14 cellular contexts compared by ENCODE assay signal in the genomic region with DNA sequence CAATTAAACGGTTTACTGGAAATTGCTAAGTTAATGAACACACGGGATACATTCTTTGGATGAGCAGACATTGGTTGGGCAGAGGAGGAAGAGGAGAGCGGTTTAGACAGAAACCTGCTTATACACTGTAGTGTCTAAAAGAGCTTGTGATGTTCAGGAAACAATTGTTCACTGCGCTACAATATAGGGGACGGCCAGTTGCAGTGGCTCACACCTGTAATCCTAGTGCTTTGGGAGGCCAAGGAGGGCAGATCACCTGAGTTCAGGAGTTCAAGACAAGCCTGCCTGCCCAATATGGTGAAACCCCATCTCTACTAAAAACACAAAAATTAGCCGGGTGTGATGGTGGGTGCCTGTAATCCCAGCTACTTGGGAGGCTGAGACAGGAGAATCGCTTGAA. TPM values are rescaled to one million over a fixed set of nuclear protein-coding genes. Genes with fewer than 3 reads are reported as not detected.
DNase-seq lines count a peak whose midpoint lies in the region; ATAC-seq and TF ChIP-seq lines count a peak whose summit lies in the region.
"Not testable (repeated sequence)": the region's sequence is repeated elsewhere in the genome, so short reads cannot be mapped to it uniquely, and the experiment has no call there.
"Had no signal": no experiment of that assay in that cellular context is flagged by ENCODE, and none has a peak within 500 bp of the region (broad histone marks: within the 10 kb centered on the region; RNA-seq: fewer than 3 reads in every experiment).

No MANE protein-coding gene starts in this region.

- H3K9me3 ChIP-seq in DOHH2 (ENCODE audit: control insufficient read depth, insufficient read depth, low read length); MM.1S (replicated peaks; ENCODE audit: insufficient read depth, low read length); right atrium auricular region; upper lobe of right lung: not testable (repeated sequence)

- H4K20me1 ChIP-seq in DOHH2 (ENCODE audit: control insufficient read depth, insufficient read depth, low read depth, low read length); MM.1S (ENCODE audit: insufficient read depth, low read length): not testable (repeated sequence)

- peak overlapping the region; percentile 85 for H3K27ac ChIP-seq in DOHH2 (ENCODE audit: low read depth, low read length)
- peak overlapping the region; percentile 59 for H3K27ac ChIP-seq in MM.1S (ENCODE audit: low read length)
- H3K27ac ChIP-seq in right atrium auricular region, upper lobe of right lung: not testable (repeated sequence)

- ATAC-seq in GM19452 (IDR thresholded peaks at IDR 0.05; ENCODE audit: unreplicated experiment): peak; percentile 58
- not testable (repeated sequence) for ATAC-seq in upper lobe of right lung

- H3K36me3 ChIP-seq in DOHH2 (ENCODE audit: control insufficient read depth, low read length); MM.1S (replicated peaks; ENCODE audit: insufficient read depth, low read length); right atrium auricular region; upper lobe of right lung: not testable (repeated sequence)

- intact Hi-C loops in upper lobe of right lung (cut with DNase I): not testable (repeated sequence)

- H3K4me3 ChIP-seq in DOHH2 (ENCODE audit: low read length): peak overlapping the region; percentile 52
- H3K4me3 ChIP-seq in MM.1S (ENCODE audit: low read length); right atrium auricular region; upper lobe of right lung: not testable (repeated sequence)

- peaks cover 57% of the 10 kb centered on the region for H3K4me1 ChIP-seq in DOHH2 (ENCODE audit: control insufficient read depth, low read length)
- not testable (repeated sequence) for H3K4me1 ChIP-seq in MM.1S (ENCODE audit: low read length); right atrium auricular region; upper lobe of right lung

- H3K9me2 ChIP-seq in DOHH2 (replicated peaks; ENCODE audit: control insufficient read depth, low read length); MM.1S (replicated peaks; ENCODE audit: insufficient read depth, low read length): not testable (repeated sequence)

- peaks cover 30% of the 10 kb centered on the region for H3F3A ChIP-seq in DOHH2 (ENCODE audit: control insufficient read depth, insufficient read depth)
- H3F3A ChIP-seq in MM.1S (ENCODE audit: insufficient read depth, low read length): not testable (repeated sequence)

- peak overlapping the region; percentile 73 for H3K4me2 ChIP-seq in DOHH2 (ENCODE audit: low read length)
- H3K4me2 ChIP-seq in MM.1S (ENCODE audit: low read depth, low read length): not testable (repeated sequence)

- H2AFZ ChIP-seq in MM.1S (ENCODE audit: low read length): not testable (repeated sequence)

- peaks cover 59% of the 10 kb centered on the region for H3K79me2 ChIP-seq in DOHH2 (ENCODE audit: control insufficient read depth, low read length)
- H3K79me2 ChIP-seq in MM.1S (ENCODE audit: low read length): not testable (repeated sequence)

- not testable (repeated sequence) for H3K9ac ChIP-seq in MM.1S (ENCODE audit: low read length)

- DNase-seq in MM.1S: not testable (repeated sequence)
- DNase-seq in RPMI8226 (peak; percentile 1), right atrium auricular region (ENCODE audit: low spot score) (peak; percentile 5), renal cortical epithelial cell (ENCODE audit: low read depth) (peak; percentile 31), upper lobe of right lung (peak; percentile 43)

- H3K27me3 ChIP-seq in DOHH2 (ENCODE audit: control insufficient read depth, low read length); MM.1S (replicated peaks; ENCODE audit: insufficient read depth, low read length); right atrium auricular region; upper lobe of right lung: not testable (repeated sequence)

- TF ChIP-seq CTCF in DOHH2 (IDR thresholded peaks at IDR 0.05; ENCODE audit: low read depth, low read length, poor library complexity, severe bottlenecking); MM.1S (IDR thresholded peaks at IDR 0.05; ENCODE audit: low read length); right atrium auricular region (IDR thresholded peaks at IDR 0.05); upper lobe of right lung (IDR thresholded peaks at IDR 0.05): not testable (repeated sequence)

RNA-seq across cellular contexts. Expression of a gene that starts 20.7 kb away (rescaled TPM):
- total RNA-seq in right atrium auricular region: not detected
- total RNA-seq in renal cortical epithelial cell: not detected in 2 replicates
- not detected for total RNA-seq in upper lobe of right lung
- total RNA-seq: A673; Calu3; CD8-positive, alpha-beta T cell; G401; H1; H9; HT-29 had no signal

RNA-seq across cellular contexts. Expression of a gene that starts 48.9 kb away (rescaled TPM):
- total RNA-seq in right atrium auricular region: 1 to 10 TPM; 1.3 to 2.6 TPM
- total RNA-seq in renal cortical epithelial cell: 6.3 and 15.0 TPM in 2 replicates
- 13.2 TPM for total RNA-seq in upper lobe of right lung
